14 cellular contexts compared by ENCODE assay signal in genomic region chr2:85791704-85792565, GRCh38. TPM values are rescaled to one million over a fixed set of nuclear protein-coding genes. Genes with fewer than 3 reads are reported as not detected.
A peak's percentile ranks its signal among the peaks of the same experiment; 100 is the strongest.
DNase-seq lines count a peak whose midpoint lies in the region; ATAC-seq, FAIRE-seq and TF ChIP-seq lines count a peak whose summit lies in the region.
"Had no signal": no experiment of that assay in that cellular context is flagged by ENCODE, and none has a peak within 500 bp of the region (broad histone marks: within the 10 kb centered on the region; RNA-seq: fewer than 3 reads in every experiment).

No MANE protein-coding gene starts in this region.

- POLR2A ChIA-PET in A549 (lab: Yijun Ruan, JAX) = no interaction called here

- H3K4me1 ChIP-seq in A549 = peaks cover 44% of the 10 kb centered on the region

- FAIRE-seq in A549 (lab: Jason Lieb, UNC) = no peak
- FAIRE-seq: endometrium had no signal

- peak overlapping the region; percentile 47 for H3K4me2 ChIP-seq in A549

- TF ChIP-seq RAD21 in A549 (conservative IDR thresholded peaks at IDR 0.05 in 1 of 2, IDR thresholded peaks at IDR 0.05 in 1 of 2) = no peak

- 90% methylated on average over 22 of the region's 22 CpGs for whole genome bisulfite sequencing in A549 (ENCODE audit: missing lambda C conversion rate)

- TF ChIP-seq EP300 in A549 (IDR thresholded peaks at IDR 0.05) = no peak

- peak overlapping the region in 1 of 2 experiments; percentile 31; a peak in 2 of 6 replicates for H3K27ac ChIP-seq in A549

- intact Hi-C loops in posterior vena cava (cut with DNase I) = no loop called here

- H3K9me3 ChIP-seq in A549 = no peaks in the 10 kb centered on the region

- no peak for ATAC-seq in A549
- no peak for ATAC-seq in HG02571 (IDR thresholded peaks at IDR 0.05; ENCODE audit: unreplicated experiment)
- no peak for ATAC-seq in HG02840 (IDR thresholded peaks at IDR 0.05; ENCODE audit: low FRiP score, unreplicated experiment)
- ATAC-seq: left lobe of liver, T-helper 17 cell had no signal

- no peak overlapping the region for H3K4me3 ChIP-seq in A549
- no peak overlapping the region for H3K4me3 ChIP-seq in fibroblast of villous mesenchyme (ENCODE audit: low read depth, low read length)

- DNase-seq in A549 (ENCODE audit: low read depth in 1 of 2, low spot score in 1 of 2) (no peak), NCI-H69 (lab: John Stamatoyannopoulos, UW) (peak; percentile 23), fibroblast of villous mesenchyme (ENCODE audit: low read depth) (peak; percentile 38), posterior vena cava (ENCODE audit: low spot score) (peak; percentile 81), NCI-H1436 treated with DMSO at 0.1 percent for 48 hours (lab: John Stamatoyannopoulos, UW) (no peak)
- no peak for DNase-seq in effector CD4-positive, alpha-beta T cell
- DNase-seq: activated CD4-positive, alpha-beta T cell treated with anti-CD3 and anti-CD28 coated beads for 4 hours; NCI-H1092 treated with DMSO at 0.1 percent for 48 hours; NCI-H510A; T-helper 17 cell had no signal

- TF ChIP-seq POLR2A in A549 (IDR thresholded peaks at IDR 0.05; ENCODE audit: low read length) = no peak

- CTCF ChIA-PET in A549 (lab: Yijun Ruan, JAX) = interaction anchor here (1.2 to 63.0 kb wide), 6 partner anchors 19 to 155 kb away, joined by 3 to 1675 read pairs (median 8); no protein-coding TSS in a partner anchor

- TF ChIP-seq CTCF in A549 (IDR thresholded peaks at IDR 0.05) (no peak), fibroblast of villous mesenchyme (IDR thresholded peaks at IDR 0.05; ENCODE audit: insufficient read depth, low read depth, low read length) (no peak)

TF ChIP-seq in A549, 52 proteins besides CTCF, POLR2A, EP300 and RAD21:
- no peak for TF ChIP-seq TP53 (CRISPR knock-in tag; IDR thresholded peaks at IDR 0.05)
- TF ChIP-seq, protein P1, sequence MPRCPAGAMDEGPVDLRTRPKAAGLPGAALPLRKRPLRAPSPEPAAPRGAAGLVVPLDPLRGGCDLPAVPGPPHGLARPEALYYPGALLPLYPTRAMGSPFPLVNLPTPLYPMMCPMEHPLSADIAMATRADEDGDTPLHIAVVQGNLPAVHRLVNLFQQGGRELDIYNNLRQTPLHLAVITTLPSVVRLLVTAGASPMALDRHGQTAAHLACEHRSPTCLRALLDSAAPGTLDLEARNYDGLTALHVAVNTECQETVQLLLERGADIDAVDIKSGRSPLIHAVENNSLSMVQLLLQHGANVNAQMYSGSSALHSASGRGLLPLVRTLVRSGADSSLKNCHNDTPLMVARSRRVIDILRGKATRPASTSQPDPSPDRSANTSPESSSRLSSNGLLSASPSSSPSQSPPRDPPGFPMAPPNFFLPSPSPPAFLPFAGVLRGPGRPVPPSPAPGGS (IDR thresholded peaks at IDR 0.05) = no peak
- no peak for TF ChIP-seq EHF (CRISPR knock-in tag; IDR thresholded peaks at IDR 0.05)
- TF ChIP-seq ZFP36 (IDR thresholded peaks at IDR 0.05; ENCODE audit: borderline replicate concordance, partially characterized antibody) = no peak
- TF ChIP-seq HOXB13 (CRISPR knock-in tag; IDR thresholded peaks at IDR 0.05; ENCODE audit: low read depth) = no peak
- no peak for TF ChIP-seq HOXA7 (CRISPR knock-in tag; IDR thresholded peaks at IDR 0.05)
- no peak for TF ChIP-seq RARB (CRISPR knock-in tag; IDR thresholded peaks at IDR 0.05)
- TF ChIP-seq, protein P2, sequence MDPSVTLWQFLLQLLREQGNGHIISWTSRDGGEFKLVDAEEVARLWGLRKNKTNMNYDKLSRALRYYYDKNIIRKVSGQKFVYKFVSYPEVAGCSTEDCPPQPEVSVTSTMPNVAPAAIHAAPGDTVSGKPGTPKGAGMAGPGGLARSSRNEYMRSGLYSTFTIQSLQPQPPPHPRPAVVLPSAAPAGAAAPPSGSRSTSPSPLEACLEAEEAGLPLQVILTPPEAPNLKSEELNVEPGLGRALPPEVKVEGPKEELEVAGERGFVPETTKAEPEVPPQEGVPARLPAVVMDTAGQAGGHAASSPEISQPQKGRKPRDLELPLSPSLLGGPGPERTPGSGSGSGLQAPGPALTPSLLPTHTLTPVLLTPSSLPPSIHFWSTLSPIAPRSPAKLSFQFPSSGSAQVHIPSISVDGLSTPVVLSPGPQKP (IDR thresholded peaks at IDR 0.05; ENCODE audit: low read depth, low read length) = no peak
- TF ChIP-seq SMC3 (IDR thresholded peaks at IDR 0.05) = no peak
- TF ChIP-seq FOXS1 (CRISPR knock-in tag; IDR thresholded peaks at IDR 0.05) = no peak
- no peak for TF ChIP-seq ZNF302 (CRISPR knock-in tag; IDR thresholded peaks at IDR 0.05)
- TF ChIP-seq MAZ (IDR thresholded peaks at IDR 0.05; ENCODE audit: borderline replicate concordance, low read depth, low read length) = no peak
- TF ChIP-seq RNF2 (IDR thresholded peaks at IDR 0.05; ENCODE audit: borderline replicate concordance, low read depth) = no peak
- TF ChIP-seq CEBPB (IDR thresholded peaks at IDR 0.05) = no peak
- no peak for TF ChIP-seq CBX2 (IDR thresholded peaks at IDR 0.05; ENCODE audit: borderline replicate concordance, low read depth)
- TF ChIP-seq EHMT2 (IDR thresholded peaks at IDR 0.05; ENCODE audit: low read depth) = no peak
- TF ChIP-seq FOSL2 (IDR thresholded peaks at IDR 0.05) = no peak
- no peak for TF ChIP-seq FOSL2 (CRISPR knock-in tag; IDR thresholded peaks at IDR 0.05)
- no peak for TF ChIP-seq HES2 (IDR thresholded peaks at IDR 0.05)
- no peak for TF ChIP-seq CHD2 (IDR thresholded peaks at IDR 0.05; ENCODE audit: low read length, partially characterized antibody)
TF ChIP-seq in A549: peak in this region for 0.

RNA-seq across cellular contexts. Expression of gene ATOH8, which starts 38.1 kb away (rescaled TPM):
- 1.8 and 2.6 TPM in 2 replicates for polyA plus RNA-seq in A549 (2011; rRNA removed)
- 13.2 and 22.4 TPM in 2 replicates for polyA plus RNA-seq in A549 (2012; cell fraction: cytosol; rRNA removed)
- 19.3 and 20.6 TPM in 2 replicates for polyA plus RNA-seq in A549 (2012; cell fraction: nucleus; rRNA removed)
- polyA plus RNA-seq in A549 (2017; fragmentation: RNase III; extraction: RNeasy Plus Mini Kit Qiagen cat#74134 plus additional on column Dnase treatment) = 11.1 to 20.7 TPM (median 20.0 TPM) in 3 replicates
- 2.4 and 3.4 TPM in 2 replicates for polyA minus RNA-seq in A549 (2011; rRNA and poly(A)+ RNA removed)
- 6.8 and 9.1 TPM in 2 replicates for total RNA-seq in fibroblast of villous mesenchyme
- 10 to 100 TPM; 16.6 to 17.5 TPM for total RNA-seq in posterior vena cava
- total RNA-seq: T-helper 17 cell had no signal

Comparison
In these comparisons a context has a peak if more than half of its experiments do, and no peak if none do; other contexts are left out.
1. DNase-seq: peak in NCI-H69 (single experiment), fibroblast of villous mesenchyme (single experiment) and posterior vena cava (single experiment); none in A549 (0 of 2), effector CD4-positive, alpha-beta T cell (single experiment) and NCI-H1436 treated with DMSO at 0.1 percent for 48 hours (single experiment).